ENCODE assay signal across 1 cellular context in genomic region chr1:26015358-26015757, GRCh38.
TF ChIP-seq lines count a peak whose summit lies in the region.

No MANE protein-coding gene starts in this region.

TF ChIP-seq in HepG2, 621 proteins besides CTCF, POLR2A, EP300 and RAD21 (continues in another document):
- TF ChIP-seq HNF4A (CRISPR knock-in tag; IDR thresholded peaks at IDR 0.05) (no peak), ZNF543 (CRISPR knock-in tag; IDR thresholded peaks at IDR 0.05) (no peak), NR2F1 (CRISPR knock-in tag; IDR thresholded peaks at IDR 0.05) (peak in 1 of 2 experiments; percentile 42; a peak in 1 of 4 replicates), ZNF747 (CRISPR knock-in tag; IDR thresholded peaks at IDR 0.05; ENCODE audit: borderline replicate concordance) (no peak), KDM4B (CRISPR knock-in tag; IDR thresholded peaks at IDR 0.05) (no peak), CHD2 (IDR thresholded peaks at IDR 0.05; ENCODE audit: low read depth, low read length) (no peak), ZMYM3 (CRISPR knock-in tag; IDR thresholded peaks at IDR 0.05) (no peak), CAMTA2 (CRISPR knock-in tag; IDR thresholded peaks at IDR 0.05; ENCODE audit: borderline replicate concordance) (no peak), ZNF660 (CRISPR knock-in tag; IDR thresholded peaks at IDR 0.05; ENCODE audit: borderline replicate concordance, low read depth) (no peak), JUN (CRISPR knock-in tag; IDR thresholded peaks at IDR 0.05) (no peak), SNRNP70 (IDR thresholded peaks at IDR 0.05; ENCODE audit: low read depth, low read length) (no peak), GZF1 (CRISPR knock-in tag; IDR thresholded peaks at IDR 0.05) (no peak), ZBTB44 (CRISPR knock-in tag; IDR thresholded peaks at IDR 0.05) (no peak), ZBTB7B (CRISPR knock-in tag; IDR thresholded peaks at IDR 0.05) (no peak), NCOR1 (IDR thresholded peaks at IDR 0.05; ENCODE audit: borderline replicate concordance, low read length) (no peak), MAF1 (CRISPR knock-in tag; IDR thresholded peaks at IDR 0.05; ENCODE audit: borderline replicate concordance) (no peak), ZNF687 (CRISPR knock-in tag; IDR thresholded peaks at IDR 0.05) (no peak), PAXIP1 (CRISPR knock-in tag; conservative IDR thresholded peaks at IDR 0.05) (0 out of 2 replicates have a peak, but pooled peaks have one; percentile 12), ZBTB8A (CRISPR knock-in tag; IDR thresholded peaks at IDR 0.05; ENCODE audit: borderline replicate concordance, low read depth) (no peak), ZNF362 (CRISPR knock-in tag; IDR thresholded peaks at IDR 0.05; ENCODE audit: borderline replicate concordance) (peak; percentile 75; the same call in 1 of the 2 replicates), CEBPG (CRISPR knock-in tag; IDR thresholded peaks at IDR 0.05) (peak; percentile 86), AGO1 (IDR thresholded peaks at IDR 0.05; ENCODE audit: low read depth, low read length, poor library complexity, severe bottlenecking) (no peak), ZSCAN20 (CRISPR knock-in tag; IDR thresholded peaks at IDR 0.05; ENCODE audit: borderline replicate concordance) (no peak), ZNF251 (CRISPR knock-in tag; IDR thresholded peaks at IDR 0.05) (no peak), GATAD1 (CRISPR knock-in tag; IDR thresholded peaks at IDR 0.05) (no peak), ZNF232 (CRISPR knock-in tag; IDR thresholded peaks at IDR 0.05; ENCODE audit: borderline replicate concordance) (no peak), GTF3A (CRISPR knock-in tag; conservative IDR thresholded peaks at IDR 0.05) (no peak), ZNF263 (CRISPR knock-in tag; IDR thresholded peaks at IDR 0.05) (0 out of 2 replicates have a peak, but pooled peaks have one; percentile 44), NCOA2 (CRISPR knock-in tag; IDR thresholded peaks at IDR 0.05) (peak; percentile 30; the same call in 1 of the 2 replicates), HNRNPUL1 (IDR thresholded peaks at IDR 0.05; ENCODE audit: low read depth, low read length) (no peak), ZNF496 (CRISPR knock-in tag; IDR thresholded peaks at IDR 0.05; ENCODE audit: insufficient replicate concordance) (no peak), ZNF569 (CRISPR knock-in tag; IDR thresholded peaks at IDR 0.05; ENCODE audit: borderline replicate concordance) (no peak), ZNF10 (CRISPR knock-in tag; IDR thresholded peaks at IDR 0.05; ENCODE audit: borderline replicate concordance, low read depth) (no peak), NR2F6 (IDR thresholded peaks at IDR 0.05) (0 out of 2 replicates have a peak, but pooled peaks have one; percentile 13), NR2F6 (CRISPR knock-in tag; IDR thresholded peaks at IDR 0.05) (peak; percentile 53; the same call in 1 of the 2 replicates)
- TF ChIP-seq, protein P1, sequence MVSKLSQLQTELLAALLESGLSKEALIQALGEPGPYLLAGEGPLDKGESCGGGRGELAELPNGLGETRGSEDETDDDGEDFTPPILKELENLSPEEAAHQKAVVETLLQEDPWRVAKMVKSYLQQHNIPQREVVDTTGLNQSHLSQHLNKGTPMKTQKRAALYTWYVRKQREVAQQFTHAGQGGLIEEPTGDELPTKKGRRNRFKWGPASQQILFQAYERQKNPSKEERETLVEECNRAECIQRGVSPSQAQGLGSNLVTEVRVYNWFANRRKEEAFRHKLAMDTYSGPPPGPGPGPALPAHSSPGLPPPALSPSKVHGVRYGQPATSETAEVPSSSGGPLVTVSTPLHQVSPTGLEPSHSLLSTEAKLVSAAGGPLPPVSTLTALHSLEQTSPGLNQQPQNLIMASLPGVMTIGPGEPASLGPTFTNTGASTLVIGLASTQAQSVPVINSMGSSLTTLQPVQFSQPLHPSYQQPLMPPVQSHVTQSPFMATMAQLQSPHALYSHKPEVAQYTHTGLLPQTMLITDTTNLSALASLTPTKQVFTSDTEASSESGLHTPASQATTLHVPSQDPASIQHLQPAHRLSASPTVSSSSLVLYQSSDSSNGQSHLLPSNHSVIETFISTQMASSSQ (IDR thresholded peaks at IDR 0.05; ENCODE audit: low read depth) = no peak
- TF ChIP-seq, protein P1 (CRISPR knock-in tag; IDR thresholded peaks at IDR 0.05; ENCODE audit: borderline replicate concordance) = no peak
- TF ChIP-seq, protein P2, sequence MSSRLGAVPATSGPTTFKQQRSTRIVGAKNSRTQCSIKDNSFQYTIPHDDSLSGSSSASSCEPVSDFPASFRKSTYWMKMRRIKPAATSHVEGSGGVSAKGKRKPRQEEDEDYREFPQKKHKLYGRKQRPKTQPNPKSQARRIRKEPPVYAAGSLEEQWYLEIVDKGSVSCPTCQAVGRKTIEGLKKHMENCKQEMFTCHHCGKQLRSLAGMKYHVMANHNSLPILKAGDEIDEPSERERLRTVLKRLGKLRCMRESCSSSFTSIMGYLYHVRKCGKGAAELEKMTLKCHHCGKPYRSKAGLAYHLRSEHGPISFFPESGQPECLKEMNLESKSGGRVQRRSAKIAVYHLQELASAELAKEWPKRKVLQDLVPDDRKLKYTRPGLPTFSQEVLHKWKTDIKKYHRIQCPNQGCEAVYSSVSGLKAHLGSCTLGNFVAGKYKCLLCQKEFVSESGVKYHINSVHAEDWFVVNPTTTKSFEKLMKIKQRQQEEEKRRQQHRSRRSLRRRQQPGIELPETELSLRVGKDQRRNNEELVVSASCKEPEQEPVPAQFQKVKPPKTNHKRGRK (CRISPR knock-in tag; IDR thresholded peaks at IDR 0.05) = no peak
- TF ChIP-seq, protein P3, sequence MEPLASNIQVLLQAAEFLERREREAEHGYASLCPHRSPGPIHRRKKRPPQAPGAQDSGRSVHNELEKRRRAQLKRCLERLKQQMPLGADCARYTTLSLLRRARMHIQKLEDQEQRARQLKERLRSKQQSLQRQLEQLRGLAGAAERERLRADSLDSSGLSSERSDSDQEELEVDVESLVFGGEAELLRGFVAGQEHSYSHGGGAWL (CRISPR knock-in tag; IDR thresholded peaks at IDR 0.05) = no peak
- TF ChIP-seq, protein P4, sequence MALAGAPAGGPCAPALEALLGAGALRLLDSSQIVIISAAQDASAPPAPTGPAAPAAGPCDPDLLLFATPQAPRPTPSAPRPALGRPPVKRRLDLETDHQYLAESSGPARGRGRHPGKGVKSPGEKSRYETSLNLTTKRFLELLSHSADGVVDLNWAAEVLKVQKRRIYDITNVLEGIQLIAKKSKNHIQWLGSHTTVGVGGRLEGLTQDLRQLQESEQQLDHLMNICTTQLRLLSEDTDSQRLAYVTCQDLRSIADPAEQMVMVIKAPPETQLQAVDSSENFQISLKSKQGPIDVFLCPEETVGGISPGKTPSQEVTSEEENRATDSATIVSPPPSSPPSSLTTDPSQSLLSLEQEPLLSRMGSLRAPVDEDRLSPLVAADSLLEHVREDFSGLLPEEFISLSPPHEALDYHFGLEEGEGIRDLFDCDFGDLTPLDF (CRISPR knock-in tag; IDR thresholded peaks at IDR 0.05) = no peak
- TF ChIP-seq, protein P5, sequence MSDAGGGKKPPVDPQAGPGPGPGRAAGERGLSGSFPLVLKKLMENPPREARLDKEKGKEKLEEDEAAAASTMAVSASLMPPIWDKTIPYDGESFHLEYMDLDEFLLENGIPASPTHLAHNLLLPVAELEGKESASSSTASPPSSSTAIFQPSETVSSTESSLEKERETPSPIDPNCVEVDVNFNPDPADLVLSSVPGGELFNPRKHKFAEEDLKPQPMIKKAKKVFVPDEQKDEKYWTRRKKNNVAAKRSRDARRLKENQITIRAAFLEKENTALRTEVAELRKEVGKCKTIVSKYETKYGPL (CRISPR knock-in tag; IDR thresholded peaks at IDR 0.05) = 0 out of 2 replicates have a peak, but pooled peaks have one; percentile 61
- TF ChIP-seq, protein P6, sequence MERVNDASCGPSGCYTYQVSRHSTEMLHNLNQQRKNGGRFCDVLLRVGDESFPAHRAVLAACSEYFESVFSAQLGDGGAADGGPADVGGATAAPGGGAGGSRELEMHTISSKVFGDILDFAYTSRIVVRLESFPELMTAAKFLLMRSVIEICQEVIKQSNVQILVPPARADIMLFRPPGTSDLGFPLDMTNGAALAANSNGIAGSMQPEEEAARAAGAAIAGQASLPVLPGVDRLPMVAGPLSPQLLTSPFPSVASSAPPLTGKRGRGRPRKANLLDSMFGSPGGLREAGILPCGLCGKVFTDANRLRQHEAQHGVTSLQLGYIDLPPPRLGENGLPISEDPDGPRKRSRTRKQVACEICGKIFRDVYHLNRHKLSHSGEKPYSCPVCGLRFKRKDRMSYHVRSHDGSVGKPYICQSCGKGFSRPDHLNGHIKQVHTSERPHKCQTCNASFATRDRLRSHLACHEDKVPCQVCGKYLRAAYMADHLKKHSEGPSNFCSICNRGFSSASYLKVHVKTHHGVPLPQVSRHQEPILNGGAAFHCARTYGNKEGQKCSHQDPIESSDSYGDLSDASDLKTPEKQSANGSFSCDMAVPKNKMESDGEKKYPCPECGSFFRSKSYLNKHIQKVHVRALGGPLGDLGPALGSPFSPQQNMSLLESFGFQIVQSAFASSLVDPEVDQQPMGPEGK (CRISPR knock-in tag; IDR thresholded peaks at IDR 0.05) = peak; percentile 25; the same call in 1 of the 2 replicates
